In genomic region chr14:53955671-53956426, GRCh38 we compare ENCODE assay signal across 8 cellular contexts. TPM values are rescaled to one million over a fixed set of nuclear protein-coding genes. Genes with fewer than 3 reads are reported as not detected.
DNase-seq lines count a peak whose midpoint lies in the region; ATAC-seq and TF ChIP-seq lines count a peak whose summit lies in the region.

No MANE protein-coding gene starts in this region.

- H3K4me3 Mint-ChIP-seq in T-helper 17 cell: peak overlapping the region; percentile 90

- intact Hi-C loops in heart left ventricle (cut with DNase I): loop anchor here in 7 of 10 donors (2.0 to 10.0 kb wide), 9 partner anchors 61 to 421 kb away; no protein-coding TSS in a partner anchor
- intact Hi-C loops in sigmoid colon (cut with DNase I): no loop called here
- intact Hi-C loops in head of caudate nucleus (cut with DNase I): no loop called here

- 1% methylated on average over 24 to 52 of the region's 52 CpGs for WGBS in heart left ventricle, 4 donors
- WGBS in sigmoid colon, 2 donors: 1 to 2% methylated on average over 52 of the region's 52 CpGs

- H3K27me3 ChIP-seq in heart left ventricle (peaks cover 0 to 46% (median 9%) of the 10 kb centered on the region in 9 donors), sigmoid colon (peaks cover 7 to 46% (median 27%) of the 10 kb centered on the region in 3 donors)

- H3K36me3 ChIP-seq in heart left ventricle: peaks cover 0 to 16% (median 0%) of the 10 kb centered on the region in 9 donors
- peaks cover 0 to 3% (median 0%) of the 10 kb centered on the region in 4 donors for H3K36me3 ChIP-seq in sigmoid colon

- H3K4me1 ChIP-seq in heart left ventricle: peaks cover 0 to 49% (median 10%) of the 10 kb centered on the region in 12 donors
- peaks cover 0 to 51% (median 42%) of the 10 kb centered on the region in 4 donors for H3K4me1 ChIP-seq in sigmoid colon

- peaks cover 4% of the 10 kb centered on the region for H3K36me3 Mint-ChIP-seq in T-helper 17 cell (ENCODE audit: low read depth)

- in situ Hi-C loops in GM13976 (cut with MboI; ENCODE audit: low sequenced_read_pairs, unreplicated experiment): no loop called here

- TF ChIP-seq CTCF in GM13976 (IDR thresholded peaks at IDR 0.05; ENCODE audit: borderline replicate concordance, control extremely low read depth, extremely low read depth, insufficient read depth, missing control alignments) (peak; percentile 6), heart left ventricle (IDR thresholded peaks at IDR 0.05) (no peak), sigmoid colon (IDR thresholded peaks at IDR 0.05) (no peak)

- H3K27me3 Mint-ChIP-seq in T-helper 17 cell: peaks cover 73% of the 10 kb centered on the region

- H3K4me1 Mint-ChIP-seq in T-helper 17 cell: peaks cover 28% of the 10 kb centered on the region

- TF ChIP-seq EP300 in sigmoid colon (IDR thresholded peaks at IDR 0.05): no peak

- H3K27ac Mint-ChIP-seq in T-helper 17 cell: no peak overlapping the region

- ATAC-seq in T-helper 17 cell (no peak), heart left ventricle (peak in 3 of 4 donors; percentile 38 to 60 (median 50)), HG03521 (IDR thresholded peaks at IDR 0.05; ENCODE audit: unreplicated experiment) (no peak), HG02623 (IDR thresholded peaks at IDR 0.05; ENCODE audit: unreplicated experiment) (no peak), HG03139 (IDR thresholded peaks at IDR 0.05; ENCODE audit: unreplicated experiment) (no peak)

- DNase-seq in GM13976 (ENCODE audit: low spot score) (peak; percentile 59), T-helper 17 cell (no peak), heart left ventricle (peak; percentile 69 to 83 (median 73)), sigmoid colon (peak; percentile 93), head of caudate nucleus (no peak)

- H3K4me3 ChIP-seq in heart left ventricle (peak overlapping the region; percentile 57 to 93 (median 74)), sigmoid colon (peak overlapping the region; percentile 49 to 66 (median 58))

- peak overlapping the region; percentile 82 to 97 (median 88) for H3K27ac ChIP-seq in heart left ventricle
- H3K27ac ChIP-seq in sigmoid colon: peak overlapping the region; percentile 79 to 89 (median 82)

- H3K9me3 ChIP-seq in T-helper 17 cell (ENCODE audit: control insufficient read depth, low read length, poor library complexity, severe bottlenecking) (no peaks in the 10 kb centered on the region), heart left ventricle (no peaks in the 10 kb centered on the region), sigmoid colon (no peaks in the 10 kb centered on the region)

- TF ChIP-seq POLR2A in heart left ventricle (IDR thresholded peaks at IDR 0.05) (no peak), sigmoid colon (IDR thresholded peaks at IDR 0.05) (no peak)

RNA-seq across cellular contexts. Expression of gene BMP4, which starts 0.8 kb away (rescaled TPM):
- not detected for total RNA-seq in T-helper 17 cell
- 10 to 100 TPM in 2 of 9 donors, 1 to 10 TPM in 7; 3.7 to 18.4 (median 6.1) TPM for total RNA-seq in heart left ventricle
- 1 to 10 TPM; 3.1 to 3.8 TPM for polyA plus RNA-seq in heart left ventricle
- total RNA-seq in sigmoid colon: 10 to 100 TPM; 19.4 to 31.4 (median 28.0) TPM
- 10 to 100 TPM in 1 of 3 donors, 1 to 10 TPM in 2; 3.7 to 12.0 (median 8.9) TPM for polyA plus RNA-seq in sigmoid colon

Comparison
In these comparisons a context has a peak if more than half of its experiments do, and no peak if none do; other contexts are left out.
1. DNase-seq: peak in GM13976 (single experiment), heart left ventricle (5 of 5) and sigmoid colon (single experiment); none in T-helper 17 cell (0 of 3) and head of caudate nucleus (0 of 42).
2. ATAC-seq: peak in heart left ventricle (3 of 4); none in T-helper 17 cell (single experiment), HG03521 (single experiment), HG02623 (single experiment) and HG03139 (single experiment).
3. RNA of gene BMP4, which starts 0.8 kb away (total RNA-seq): 19.4 to 31.4 TPM in sigmoid colon and 3.7 to 18.4 TPM in heart left ventricle; not detected in T-helper 17 cell; every median in the first group is over 4 times any median in the second.
4. intact Hi-C loops: an anchor here in heart left ventricle (2.0 to 10.0 kb wide); none called in sigmoid colon and head of caudate nucleus.